Comparison of ENCODE assay signal across 8 cellular contexts in the genomic region with DNA sequence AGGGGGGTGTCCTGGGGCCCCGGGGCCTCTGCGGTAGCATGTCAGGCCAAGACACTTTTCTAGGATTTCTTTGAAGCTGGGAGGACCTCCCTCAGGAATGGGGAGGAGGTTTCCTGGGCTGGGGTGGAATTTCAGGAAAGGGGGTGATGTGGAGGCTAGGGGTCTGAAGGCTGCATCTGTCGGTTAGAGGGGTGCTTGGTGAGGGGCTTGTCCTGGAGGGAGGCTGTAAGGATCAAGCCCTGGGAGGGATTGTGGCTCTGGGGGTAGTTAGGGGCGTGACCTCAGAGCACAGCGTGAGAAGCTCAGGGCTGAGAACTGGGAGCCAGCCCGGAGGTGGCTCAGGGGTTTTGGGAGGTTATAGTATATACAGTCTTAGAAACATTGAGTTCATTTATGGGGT. TPM values are rescaled to one million over a fixed set of nuclear protein-coding genes. Genes with fewer than 3 reads are reported as not detected.
DNase-seq lines count a peak whose midpoint lies in the region; ATAC-seq and TF ChIP-seq lines count a peak whose summit lies in the region.

No MANE protein-coding gene starts in this region.

- intact Hi-C loops in activated B cell treated with CpG ODN at 0.5 μM for 24 hours (cut with micrococcal nuclease) = no loop called here

- DNase-seq in GM23338 (ENCODE audit: low spot score) = peak; percentile 61
- DNase-seq in activated B cell treated with CpG ODN at 0.5 μM for 24 hours = no peak
- no peak for DNase-seq in middle frontal gyrus (ENCODE audit: extremely low spot score, low spot score)
- no peak for DNase-seq in mesenteric fat pad (ENCODE audit: low spot score)

- TF ChIP-seq EP300 in gastroesophageal sphincter (IDR thresholded peaks at IDR 0.05) = no peak

- H4K20me1 ChIP-seq in GM23338 (replicated peaks; ENCODE audit: insufficient read depth) = peaks cover 5% of the 10 kb centered on the region

- H3K4me2 ChIP-seq in GM23338 = peak overlapping the region; percentile 70

- H3K4me3 ChIP-seq in GM23338 (peak overlapping the region; percentile 49), gastroesophageal sphincter (peak overlapping the region; percentile 76 to 91), skeletal muscle tissue (ENCODE audit: low read length in 3 of 3) (peak overlapping the region; percentile 46 to 82 (median 54))

- H3K4me3 Mint-ChIP-seq in GM23338 (peak overlapping the region; percentile 77), activated B cell treated with CpG ODN at 0.5 μM for 24 hours (peak overlapping the region; percentile 35)

- H3K4me1 Mint-ChIP-seq in GM23338 = peaks cover 56% of the 10 kb centered on the region
- H3K4me1 Mint-ChIP-seq in activated B cell treated with CpG ODN at 0.5 μM for 24 hours = peaks cover 45% of the 10 kb centered on the region

- H3K36me3 ChIP-seq in GM23338 (ENCODE audit: insufficient read depth) (no peaks in the 10 kb centered on the region), gastroesophageal sphincter (peaks cover 0 to 23% of the 10 kb centered on the region in 2 donors), skeletal muscle tissue (ENCODE audit: control insufficient read depth in 3 of 3, insufficient read depth in 3 of 3, low read length in 3 of 3) (peaks cover 0 to 10% (median 5%) of the 10 kb centered on the region in 3 donors)

- peaks cover 50% of the 10 kb centered on the region for H3K27me3 Mint-ChIP-seq in GM23338 (ENCODE audit: insufficient read depth, low read depth, poor library complexity)
- H3K27me3 Mint-ChIP-seq in activated B cell treated with CpG ODN at 0.5 μM for 24 hours = no peaks in the 10 kb centered on the region

- CTCF ChIA-PET in activated B cell treated with CpG ODN at 0.5 μM for 24 hours (lab: Charles Lee) = no interaction called here

- peak overlapping the region in 2 of 3 donors; percentile 45 to 66 for H3K9ac ChIP-seq in skeletal muscle tissue (ENCODE audit: low read depth in 1 of 3, low read length in 3 of 3)

- H3K9me3 Mint-ChIP-seq in GM23338 (peaks cover 2% of the 10 kb centered on the region; the same call in 1 of the 3 replicates), activated B cell treated with CpG ODN at 0.5 μM for 24 hours (no peaks in the 10 kb centered on the region)

- H3K27ac ChIP-seq in GM23338 (ENCODE audit: low read depth) = no peak overlapping the region
- H3K27ac ChIP-seq in gastroesophageal sphincter = peak overlapping the region; percentile 95 to 100 (median 100)
- peak overlapping the region; percentile 64 for H3K27ac ChIP-seq in skeletal muscle tissue (ENCODE audit: low read depth, low read length)

- H3K27ac Mint-ChIP-seq in GM23338 (peak overlapping the region; percentile 94), activated B cell treated with CpG ODN at 0.5 μM for 24 hours (no peak overlapping the region)

- H3K9me3 ChIP-seq in gastroesophageal sphincter = no peaks in the 10 kb centered on the region
- H3K9me3 ChIP-seq in skeletal muscle tissue (ENCODE audit: control insufficient read depth in 3 of 3, low read length in 3 of 3) = no peaks in the 10 kb centered on the region

- no peak for TF ChIP-seq CTCF in GM23338 (conservative IDR thresholded peaks at IDR 0.05; ENCODE audit: low read depth in 2 of 2)
- no peak for TF ChIP-seq CTCF in activated B cell treated with CpG ODN at 0.5 μM for 24 hours (IDR thresholded peaks at IDR 0.05)
- no peak for TF ChIP-seq CTCF in gastroesophageal sphincter (IDR thresholded peaks at IDR 0.05)

- H3K27me3 ChIP-seq in GM23338 (ENCODE audit: insufficient read depth) (peaks cover 11% of the 10 kb centered on the region; the same call in 1 of the 2 replicates), gastroesophageal sphincter (no peaks in the 10 kb centered on the region), skeletal muscle tissue (ENCODE audit: control insufficient read depth in 3 of 3, insufficient read depth in 3 of 3, low read length in 3 of 3) (no peaks in the 10 kb centered on the region)

- H3K36me3 Mint-ChIP-seq in GM23338 (ENCODE audit: low read depth) (no peaks in the 10 kb centered on the region; the same call in 2 of the 3 replicates), activated B cell treated with CpG ODN at 0.5 μM for 24 hours (ENCODE audit: low read depth) (peaks cover 4% of the 10 kb centered on the region)

- no peaks in the 10 kb centered on the region for H3K9me2 ChIP-seq in GM23338 (ENCODE audit: insufficient read depth)

- H3K4me1 ChIP-seq in GM23338 (ENCODE audit: insufficient read depth) = peaks cover 44% of the 10 kb centered on the region
- H3K4me1 ChIP-seq in gastroesophageal sphincter = peaks cover 0 to 65% (median 17%) of the 10 kb centered on the region in 3 donors
- H3K4me1 ChIP-seq in skeletal muscle tissue (ENCODE audit: control insufficient read depth in 3 of 3, insufficient read depth in 3 of 3, low read length in 3 of 3) = peaks cover 28 to 33% (median 28%) of the 10 kb centered on the region in 3 donors

- H3F3A ChIP-seq in GM23338 (replicated peaks; ENCODE audit: low read depth) = peaks cover 25% of the 10 kb centered on the region

- TF ChIP-seq POLR2A in gastroesophageal sphincter (IDR thresholded peaks at IDR 0.05) = no peak

- ATAC-seq in GM23338 (0 out of 3 replicates have a peak, but pooled peaks have one; percentile 1), activated B cell treated with CpG ODN at 0.5 μM for 24 hours (ENCODE audit: low read depth) (no peak), gastroesophageal sphincter (no peak), GM19023 (IDR thresholded peaks at IDR 0.05; ENCODE audit: unreplicated experiment) (no peak), GM18909 (IDR thresholded peaks at IDR 0.05; ENCODE audit: poor library complexity, unreplicated experiment) (no peak)

- H2AFZ ChIP-seq in GM23338 = 0 out of 2 replicates have a peak overlapping the region, but pooled peaks have one; percentile 28

- WGBS in gastroesophageal sphincter (ENCODE audit: low coverage in 1 of 2), 2 donors = 7 to 17% methylated on average over 4 to 5 of the region's 6 CpGs

- POLR2A ChIA-PET in activated B cell treated with CpG ODN at 0.5 μM for 24 hours (lab: Charles Lee) = interaction anchor here (0.6 to 0.8 kb wide), 4 partner anchors 24 to 136 kb away, joined by 3 to 5 read pairs (median 3); no protein-coding TSS in a partner anchor

- H3K79me2 ChIP-seq in GM23338 (replicated peaks; ENCODE audit: insufficient read depth) = peaks cover 11% of the 10 kb centered on the region

TF ChIP-seq in GM23338, 12 proteins besides CTCF, POLR2A, EP300 and RAD21 (continues in another document):
- TF ChIP-seq POLR2AphosphoS5 (IDR thresholded peaks at IDR 0.05; ENCODE audit: low read depth) (no peak), NANOG (IDR thresholded peaks at IDR 0.05; ENCODE audit: borderline replicate concordance) (no peak), ZNF114 (CRISPR knock-in tag; IDR thresholded peaks at IDR 0.05) (no peak)
- TF ChIP-seq, protein P1, sequence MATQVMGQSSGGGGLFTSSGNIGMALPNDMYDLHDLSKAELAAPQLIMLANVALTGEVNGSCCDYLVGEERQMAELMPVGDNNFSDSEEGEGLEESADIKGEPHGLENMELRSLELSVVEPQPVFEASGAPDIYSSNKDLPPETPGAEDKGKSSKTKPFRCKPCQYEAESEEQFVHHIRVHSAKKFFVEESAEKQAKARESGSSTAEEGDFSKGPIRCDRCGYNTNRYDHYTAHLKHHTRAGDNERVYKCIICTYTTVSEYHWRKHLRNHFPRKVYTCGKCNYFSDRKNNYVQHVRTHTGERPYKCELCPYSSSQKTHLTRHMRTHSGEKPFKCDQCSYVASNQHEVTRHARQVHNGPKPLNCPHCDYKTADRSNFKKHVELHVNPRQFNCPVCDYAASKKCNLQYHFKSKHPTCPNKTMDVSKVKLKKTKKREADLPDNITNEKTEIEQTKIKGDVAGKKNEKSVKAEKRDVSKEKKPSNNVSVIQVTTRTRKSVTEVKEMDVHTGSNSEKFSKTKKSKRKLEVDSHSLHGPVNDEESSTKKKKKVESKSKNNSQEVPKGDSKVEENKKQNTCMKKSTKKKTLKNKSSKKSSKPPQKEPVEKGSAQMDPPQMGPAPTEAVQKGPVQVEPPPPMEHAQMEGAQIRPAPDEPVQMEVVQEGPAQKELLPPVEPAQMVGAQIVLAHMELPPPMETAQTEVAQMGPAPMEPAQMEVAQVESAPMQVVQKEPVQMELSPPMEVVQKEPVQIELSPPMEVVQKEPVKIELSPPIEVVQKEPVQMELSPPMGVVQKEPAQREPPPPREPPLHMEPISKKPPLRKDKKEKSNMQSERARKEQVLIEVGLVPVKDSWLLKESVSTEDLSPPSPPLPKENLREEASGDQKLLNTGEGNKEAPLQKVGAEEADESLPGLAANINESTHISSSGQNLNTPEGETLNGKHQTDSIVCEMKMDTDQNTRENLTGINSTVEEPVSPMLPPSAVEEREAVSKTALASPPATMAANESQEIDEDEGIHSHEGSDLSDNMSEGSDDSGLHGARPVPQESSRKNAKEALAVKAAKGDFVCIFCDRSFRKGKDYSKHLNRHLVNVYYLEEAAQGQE (IDR thresholded peaks at IDR 0.05; ENCODE audit: unreplicated experiment) = no peak

RNA-seq across cellular contexts. Expression of a gene that starts 1.6 kb away (rescaled TPM):
- 6.1 and 9.3 TPM in 2 replicates for total RNA-seq in GM23338 (2014; rRNA removed; shearing (Covaris generic))
- 30.0 and 31.0 TPM in 2 replicates for polyA plus RNA-seq in GM23338 (2016; fragmentation: Nextera tagmentation; extraction: Ambion mirVana)
- total RNA-seq in activated B cell treated with CpG ODN at 0.5 μM for 24 hours (4.8 and 5.1 TPM in 2 replicates), gastroesophageal sphincter (100 to 1,000 TPM; 100 to 162 (median 136) TPM), skeletal muscle tissue (4.2 TPM), mesenteric fat pad (107 TPM)

RNA-seq across cellular contexts. Expression of a gene that starts 3.6 kb away (rescaled TPM):
- 47.0 and 53.7 TPM in 2 replicates for total RNA-seq in GM23338 (2014; rRNA removed; shearing (Covaris generic))
- polyA plus RNA-seq in GM23338 (2016; fragmentation: Nextera tagmentation; extraction: Ambion mirVana) = 19.7 and 20.2 TPM in 2 replicates
- total RNA-seq in activated B cell treated with CpG ODN at 0.5 μM for 24 hours (58.7 and 61.0 TPM in 2 replicates), gastroesophageal sphincter (10 to 100 TPM; 18.2 to 37.5 (median 18.5) TPM), skeletal muscle tissue (8.4 TPM), mesenteric fat pad (64.3 TPM)

RNA-seq across cellular contexts. Expression of a gene that starts 27.3 kb away (rescaled TPM):
- total RNA-seq in GM23338 (2014; rRNA removed; shearing (Covaris generic)) = 89.3 and 164 TPM in 2 replicates
- polyA plus RNA-seq in GM23338 (2016; fragmentation: Nextera tagmentation; extraction: Ambion mirVana) = 57.4 and 72.4 TPM in 2 replicates
- total RNA-seq in activated B cell treated with CpG ODN at 0.5 μM for 24 hours (145 and 171 TPM in 2 replicates), gastroesophageal sphincter (10 to 100 TPM; 29.2 to 68.6 (median 39.9) TPM), skeletal muscle tissue (31.3 TPM), mesenteric fat pad (46.7 TPM)

RNA-seq across cellular contexts. Expression of a gene that starts 27.4 kb away (rescaled TPM):
- 30.6 and 61.3 TPM in 2 replicates for total RNA-seq in GM23338 (2014; rRNA removed; shearing (Covaris generic))
- polyA plus RNA-seq in GM23338 (2016; fragmentation: Nextera tagmentation; extraction: Ambion mirVana) = 102 and 114 TPM in 2 replicates
- total RNA-seq in activated B cell treated with CpG ODN at 0.5 μM for 24 hours (30.7 and 39.1 TPM in 2 replicates), gastroesophageal sphincter (1 to 10 TPM; 3.3 to 7.9 (median 6.4) TPM), skeletal muscle tissue (4.7 TPM), mesenteric fat pad (10.7 TPM)

RNA-seq across cellular contexts. Expression of a gene that starts 38.7 kb away (rescaled TPM):
- 700 and 762 TPM in 2 replicates for total RNA-seq in GM23338 (2014; rRNA removed; shearing (Covaris generic))
- 587 and 590 TPM in 2 replicates for polyA plus RNA-seq in GM23338 (2016; fragmentation: Nextera tagmentation; extraction: Ambion mirVana)
- total RNA-seq in activated B cell treated with CpG ODN at 0.5 μM for 24 hours = 372 and 376 TPM in 2 replicates
- total RNA-seq in gastroesophageal sphincter = 100 to 1,000 TPM; 137 to 152 (median 146) TPM
- total RNA-seq in skeletal muscle tissue = 362 TPM
- total RNA-seq in mesenteric fat pad = 105 TPM
